36 cellular contexts compared by ENCODE assay signal in genomic region chr7:20653636-20654035, GRCh38. TPM values are rescaled to one million over a fixed set of nuclear protein-coding genes. Genes with fewer than 3 reads are reported as not detected.
"Had no signal": no experiment of that assay in that cellular context is flagged by ENCODE, and none has a peak within 500 bp of the region (broad histone marks: within the 10 kb centered on the region; RNA-seq: fewer than 3 reads in every experiment).

No MANE protein-coding gene starts in this region.

- H3K36me3 ChIP-seq: cardiac muscle cell, colonic mucosa, heart right ventricle, right atrium auricular region, uterus had no signal

- H3K4me1 ChIP-seq: colonic mucosa, heart right ventricle, parathyroid adenoma, right atrium auricular region, uterus had no signal

- H3K36me3 Mint-ChIP-seq: activated naive CD8-positive, alpha-beta T cell; memory B cell; naive thymus-derived CD8-positive, alpha-beta T cell; stimulated activated memory B cell treated with anti-CD40 and anti-IgM and Interleukin-4, amounts not matched to agents 10 μg/mL and 1 μg/mL and 100 μg/mL, for 72 hours; type B pancreatic cell had no signal

- H3K4me3 ChIP-seq: cardiac muscle cell, colonic mucosa, heart right ventricle, right atrium auricular region, smooth muscle cell, uterus had no signal

- FAIRE-seq: islet of Langerhans had no signal

- H3K27me3 ChIP-seq: cardiac muscle cell, colonic mucosa, right atrium auricular region, uterus had no signal

- H3K27ac Mint-ChIP-seq: activated B cell treated with CpG ODN at 0.5 μM for 24 hours; activated CD4-positive, alpha-beta T cell treated with anti-CD3 and anti-CD28 coated beads for 36 hours; activated naive CD8-positive, alpha-beta T cell; activated T-cell treated with anti-CD3 and anti-CD28 coated beads, Interleukin-2, amount 50 U/mL, for 72 hours; memory B cell; naive thymus-derived CD8-positive, alpha-beta T cell; stimulated activated memory B cell treated with anti-CD40 and anti-IgM and Interleukin-4, amounts not matched to agents 10 μg/mL and 1 μg/mL and 100 μg/mL, for 72 hours; type B pancreatic cell had no signal

- H3K4me1 Mint-ChIP-seq: activated B cell treated with CpG ODN at 0.5 μM for 24 hours; activated CD4-positive, alpha-beta T cell treated with anti-CD3 and anti-CD28 coated beads for 36 hours; memory B cell; naive thymus-derived CD8-positive, alpha-beta T cell; neural crest cell; stimulated activated memory B cell treated with anti-CD40 and anti-IgM and Interleukin-4, amounts not matched to agents 10 μg/mL and 1 μg/mL and 100 μg/mL, for 72 hours; stimulated activated naive CD8-positive, alpha-beta T cell treated with anti-CD3 and anti-CD28 coated beads, Interleukin-15, amount 100 ng/mL, for 72 hours had no signal

- H3K9me3 Mint-ChIP-seq: activated B cell treated with CpG ODN at 0.5 μM for 24 hours; activated T-cell treated with anti-CD3 and anti-CD28 coated beads, Interleukin-2, amount 50 U/mL, for 72 hours; memory B cell; neural crest cell; stimulated activated memory B cell treated with anti-CD40 and anti-IgM and Interleukin-4, amounts not matched to agents 10 μg/mL and 1 μg/mL and 100 μg/mL, for 72 hours; stimulated activated naive CD8-positive, alpha-beta T cell treated with anti-CD3 and anti-CD28 coated beads, Interleukin-15, amount 100 ng/mL, for 72 hours; type B pancreatic cell had no signal

- H3K27ac ChIP-seq: cardiac muscle cell, colonic mucosa, heart right ventricle, parathyroid adenoma, right atrium auricular region, uterus had no signal

- H3K9ac ChIP-seq: parathyroid adenoma had no signal

- H3K27me3 Mint-ChIP-seq: activated naive CD8-positive, alpha-beta T cell; stimulated activated naive CD8-positive, alpha-beta T cell treated with anti-CD3 and anti-CD28 coated beads, Interleukin-15, amount 100 ng/mL, for 72 hours had no signal

- H3K4me3 Mint-ChIP-seq: activated B cell treated with CpG ODN at 0.5 μM for 24 hours; activated CD4-positive, alpha-beta T cell treated with anti-CD3 and anti-CD28 coated beads for 36 hours; activated naive CD8-positive, alpha-beta T cell; activated T-cell treated with anti-CD3 and anti-CD28 coated beads, Interleukin-2, amount 50 U/mL, for 72 hours; memory B cell; naive thymus-derived CD8-positive, alpha-beta T cell; neural crest cell; stimulated activated memory B cell treated with anti-CD40 and anti-IgM and Interleukin-4, amounts not matched to agents 10 μg/mL and 1 μg/mL and 100 μg/mL, for 72 hours; stimulated activated naive CD8-positive, alpha-beta T cell treated with anti-CD3 and anti-CD28 coated beads, Interleukin-15, amount 100 ng/mL, for 72 hours; type B pancreatic cell had no signal

- DNase-seq: activated B cell treated with CpG ODN at 0.5 μM for 24 hours; activated CD4-positive, alpha-beta T cell treated with anti-CD3 and anti-CD28 coated beads for 36 hours; activated CD4-positive, alpha-beta T cell treated with anti-CD3 and anti-CD28 coated beads, Interleukin-2, amount 50 U/mL, for 4 hours; activated naive CD4-positive, alpha-beta T cell treated with Interleukin-2 at 50 U/mL for 16 hours; activated T-cell treated with anti-CD3 and anti-CD28 coated beads for 4 hours; activated T-cell treated with anti-CD3 and anti-CD28 coated beads, Interleukin-2, amount 50 U/mL, for 72 hours; anterior cingulate cortex; cerebellar nuclear complex; colonic mucosa; effector CD8-positive, alpha-beta T cell; erythroblast; heart right ventricle; left cardiac atrium; naive thymus-derived CD8-positive, alpha-beta T cell; nucleus accumbens; stimulated activated CD4-positive, alpha-beta T cell treated with anti-CD3 and anti-CD28 coated beads, Interleukin-1b, Interleukin-23, amount 100 ng/mL, for 48 hours; stimulated activated CD4-positive, alpha-beta T cell treated with anti-CD3 and anti-CD28 coated beads, Interleukin-4, amount 100 ng/mL, for 4 hours; stimulated activated CD8-positive, alpha-beta memory T cell treated with anti-CD3 and anti-CD28 coated beads, Interleukin-4, amount 100 ng/mL, for 48 hours; stimulated activated naive CD8-positive, alpha-beta T cell treated with anti-CD3 and anti-CD28 coated beads, Interleukin-15, amount 100 ng/mL, for 72 hours; substantia nigra; T-helper 2 cell; uterus had no signal

- ATAC-seq: activated CD4-positive, alpha-beta T cell treated with anti-CD3 and anti-CD28 coated beads for 36 hours; activated T-cell treated with anti-CD3 and anti-CD28 coated beads, Interleukin-2, amount 50 U/mL, for 72 hours; heart right ventricle; left cardiac atrium; naive thymus-derived CD8-positive, alpha-beta T cell; stimulated activated memory B cell treated with anti-CD40 and anti-IgM and Interleukin-4, amounts not matched to agents 10 μg/mL and 1 μg/mL and 100 μg/mL, for 72 hours; stimulated activated naive CD8-positive, alpha-beta T cell treated with anti-CD3 and anti-CD28 coated beads, Interleukin-15, amount 100 ng/mL, for 72 hours had no signal

- H3K9me3 ChIP-seq: colonic mucosa, heart right ventricle, right atrium auricular region, uterus had no signal

RNA-seq across cellular contexts. Expression of gene ABCB5, which starts 38.2 kb away (rescaled TPM):
- total RNA-seq: activated B cell treated with CpG ODN at 0.5 μM for 24 hours; activated CD4-positive, alpha-beta T cell treated with anti-CD3 and anti-CD28 coated beads for 36 hours; activated T-cell treated with anti-CD3 and anti-CD28 coated beads, Interleukin-2, amount 50 U/mL, for 72 hours; cardiac muscle cell; dermis microvascular lymphatic vessel endothelial cell; heart right ventricle; left cardiac atrium; naive thymus-derived CD8-positive, alpha-beta T cell; neural crest cell; pulmonary artery endothelial cell; right atrium auricular region; smooth muscle cell had no signal
- polyA plus RNA-seq: fibroblast of lung; heart right ventricle; liver; naive thymus-derived CD8-positive, alpha-beta T cell; smooth muscle cell had no signal
